ENCODE assay signal across 24 cellular contexts in the genomic region with DNA sequence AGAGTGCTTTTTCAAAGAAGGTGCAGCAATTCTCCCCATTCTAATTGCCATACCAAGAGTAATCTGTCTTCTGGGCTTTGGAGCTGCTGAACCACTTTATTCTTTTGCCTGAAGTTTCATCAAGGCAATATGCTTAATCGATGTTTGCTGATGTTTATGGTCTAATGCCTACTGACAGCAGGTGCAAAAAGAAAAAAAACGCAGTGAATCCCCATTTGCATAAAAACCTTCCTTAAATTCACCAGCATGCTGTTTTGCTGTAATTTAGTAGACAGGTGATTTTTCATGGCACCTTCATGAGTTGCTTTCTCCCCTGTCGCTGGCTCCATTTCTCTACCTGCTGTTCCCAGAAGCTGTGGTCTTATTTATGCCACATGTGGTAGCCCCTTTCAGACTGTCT.
"Had no signal": no experiment of that assay in that cellular context is flagged by ENCODE, and none has a peak within 500 bp of the region (broad histone marks: within the 10 kb centered on the region; RNA-seq: fewer than 3 reads in every experiment).

No MANE protein-coding gene starts in this region.

- H3K27ac Mint-ChIP-seq: activated naive CD4-positive, alpha-beta T cell treated with anti-CD3 and anti-CD28 coated beads, Interleukin-2, amount 50 U/mL, for 24 hours; dendritic cell treated with granulocyte-macrophage colony-stimulating factor and Interleukin-4, amounts not matched to agents 40 ng/mL and 50 ng/mL, for 4 days; immature natural killer cell; naive thymus-derived CD4-positive, alpha-beta T cell; type B pancreatic cell had no signal

- H3K27ac ChIP-seq: body of pancreas, hepatocyte, lower lobe of right lung, thoracic aorta, vagina had no signal

- H3K9me3 Mint-ChIP-seq: activated naive CD4-positive, alpha-beta T cell treated with anti-CD3 and anti-CD28 coated beads, Interleukin-2, amount 50 U/mL, for 24 hours; dendritic cell treated with granulocyte-macrophage colony-stimulating factor and Interleukin-4, amounts not matched to agents 40 ng/mL and 50 ng/mL, for 4 days; type B pancreatic cell had no signal

- DNase-seq: activated gamma-delta T cell treated with Interleukin-2 at 50 U/mL for 16 hours; activated T-cell treated with anti-CD3 and anti-CD28 coated beads, Interleukin-2, amount 50 U/mL, for 1 hour; anterior cingulate cortex; body of pancreas; effector CD8-positive, alpha-beta T cell; erythroblast; foreskin melanocyte; glutamatergic neuron; immature natural killer cell; lower lobe of right lung; naive thymus-derived CD4-positive, alpha-beta T cell; occipital lobe; small intestine; stimulated activated CD4-positive, alpha-beta T cell treated with anti-CD3 and anti-CD28 coated beads, Interleukin-15, amount 100 ng/mL, for 24 hours; stimulated activated naive CD4-positive, alpha-beta T cell had no signal

- H3K4me2 ChIP-seq: hepatocyte had no signal

- H3K36me3 ChIP-seq: lower lobe of right lung, thoracic aorta, vagina had no signal

- H3K4me1 ChIP-seq: body of pancreas, lower lobe of right lung, vagina had no signal

- H3K36me3 Mint-ChIP-seq: activated naive CD4-positive, alpha-beta T cell treated with anti-CD3 and anti-CD28 coated beads, Interleukin-2, amount 50 U/mL, for 24 hours; immature natural killer cell; naive thymus-derived CD4-positive, alpha-beta T cell; type B pancreatic cell had no signal

- H2AFZ ChIP-seq: hepatocyte had no signal

- H3K79me2 ChIP-seq: hepatocyte had no signal

- H3K4me1 Mint-ChIP-seq: activated naive CD4-positive, alpha-beta T cell treated with anti-CD3 and anti-CD28 coated beads, Interleukin-2, amount 50 U/mL, for 24 hours; immature natural killer cell; naive thymus-derived CD4-positive, alpha-beta T cell; neural crest cell had no signal

- H3K9me3 ChIP-seq: body of pancreas, lower lobe of right lung, thoracic aorta, vagina had no signal

- H3K4me3 Mint-ChIP-seq: activated naive CD4-positive, alpha-beta T cell treated with anti-CD3 and anti-CD28 coated beads, Interleukin-2, amount 50 U/mL, for 24 hours; dendritic cell treated with granulocyte-macrophage colony-stimulating factor and Interleukin-4, amounts not matched to agents 40 ng/mL and 50 ng/mL, for 4 days; immature natural killer cell; naive thymus-derived CD4-positive, alpha-beta T cell; neural crest cell; type B pancreatic cell had no signal

- H3K4me3 ChIP-seq: body of pancreas, hepatocyte, lower lobe of right lung, thoracic aorta, vagina had no signal

- ATAC-seq: body of pancreas; left lobe of liver; lower lobe of right lung; naive thymus-derived CD4-positive, alpha-beta T cell; sciatic nerve had no signal
